16 cellular contexts compared by ENCODE assay signal in genomic region chr5:17024686-17025180, GRCh38.
DNase-seq lines count a peak whose midpoint lies in the region; ATAC-seq, FAIRE-seq and TF ChIP-seq lines count a peak whose summit lies in the region.
"Had no signal": no experiment of that assay in that cellular context is flagged by ENCODE, and none has a peak within 500 bp of the region (broad histone marks: within the 10 kb centered on the region; RNA-seq: fewer than 3 reads in every experiment).

No MANE protein-coding gene starts in this region.

- BruUV-seq in endothelial cell of umbilical vein (replicated peaks; lab: Mats Ljungman, UMichigan) = no TSS peak

- H3K9me1 ChIP-seq in endothelial cell of umbilical vein (replicated peaks; ENCODE audit: control insufficient read depth, extremely low read depth, insufficient read depth, low read length) = no peaks in the 10 kb centered on the region

- no peak for ATAC-seq in activated CD8-positive, alpha-beta T cell treated with anti-CD3 and anti-CD28 coated beads, Interleukin-2, amount 10 ng/mL, durations not matched to agents 7 days and 5 days
- ATAC-seq in HG02840 (IDR thresholded peaks at IDR 0.05; ENCODE audit: low FRiP score, unreplicated experiment) = no peak
- ATAC-seq: stimulated activated naive B cell treated with anti-CD40 and anti-IgM and Interleukin-4, amounts not matched to agents 10 μg/mL and 1 μg/mL and 100 μg/mL, for 72 hours had no signal

- H3K4me3 Mint-ChIP-seq in activated T-helper 2 cell treated with anti-CD3 and anti-CD28 coated beads, Interferon-gamma antibody, Interleukin-2, Interleukin-4, amounts not matched to agents 10 μg/mL and 5 μg/mL and 100 μg/mL, durations not matched to agents 14 hours and 24 hours and 36 hours (ENCODE audit: low read depth) = no peak overlapping the region
- no peak overlapping the region for H3K4me3 Mint-ChIP-seq in activated CD8-positive, alpha-beta T cell treated with anti-CD3 and anti-CD28 coated beads, Interleukin-2, amount 10 ng/mL, durations not matched to agents 7 days and 5 days
- H3K4me3 Mint-ChIP-seq: activated naive CD4-positive, alpha-beta T cell treated with anti-CD3 and anti-CD28 coated beads, Interleukin-2, amount 50 U/mL, for 24 hours; immature natural killer cell; stimulated activated naive B cell treated with anti-CD40 and anti-IgM and Interleukin-4, amounts not matched to agents 10 μg/mL and 1 μg/mL and 100 μg/mL, for 72 hours had no signal

- no peaks in the 10 kb centered on the region for H3K36me3 Mint-ChIP-seq in activated T-helper 2 cell treated with anti-CD3 and anti-CD28 coated beads, Interferon-gamma antibody, Interleukin-2, Interleukin-4, amounts not matched to agents 10 μg/mL and 5 μg/mL and 100 μg/mL, durations not matched to agents 14 hours and 24 hours and 36 hours (ENCODE audit: low read depth)
- no peaks in the 10 kb centered on the region for H3K36me3 Mint-ChIP-seq in activated CD8-positive, alpha-beta T cell treated with anti-CD3 and anti-CD28 coated beads, Interleukin-2, amount 10 ng/mL, durations not matched to agents 7 days and 5 days (ENCODE audit: low read depth)
- H3K36me3 Mint-ChIP-seq: activated naive CD4-positive, alpha-beta T cell treated with anti-CD3 and anti-CD28 coated beads, Interleukin-2, amount 50 U/mL, for 24 hours; immature natural killer cell; stimulated activated naive B cell treated with anti-CD40 and anti-IgM and Interleukin-4, amounts not matched to agents 10 μg/mL and 1 μg/mL and 100 μg/mL, for 72 hours had no signal

- no peaks in the 10 kb centered on the region for H3K4me1 Mint-ChIP-seq in activated T-helper 2 cell treated with anti-CD3 and anti-CD28 coated beads, Interferon-gamma antibody, Interleukin-2, Interleukin-4, amounts not matched to agents 10 μg/mL and 5 μg/mL and 100 μg/mL, durations not matched to agents 14 hours and 24 hours and 36 hours (ENCODE audit: low read depth)
- H3K4me1 Mint-ChIP-seq in activated CD8-positive, alpha-beta T cell treated with anti-CD3 and anti-CD28 coated beads, Interleukin-2, amount 10 ng/mL, durations not matched to agents 7 days and 5 days (ENCODE audit: low read depth) = no peaks in the 10 kb centered on the region
- H3K4me1 Mint-ChIP-seq: activated naive CD4-positive, alpha-beta T cell treated with anti-CD3 and anti-CD28 coated beads, Interleukin-2, amount 50 U/mL, for 24 hours; immature natural killer cell; stimulated activated naive B cell treated with anti-CD40 and anti-IgM and Interleukin-4, amounts not matched to agents 10 μg/mL and 1 μg/mL and 100 μg/mL, for 72 hours had no signal

- H3K4me2 ChIP-seq in endothelial cell of umbilical vein (ENCODE audit: insufficient read depth, low read length) = no peak overlapping the region

- H3K9me3 ChIP-seq in endothelial cell of umbilical vein (replicated peaks; ENCODE audit: control insufficient read depth, insufficient read depth, low read length) (no peaks in the 10 kb centered on the region), neuron (ENCODE audit: low read length) (no peaks in the 10 kb centered on the region), uterus (no peaks in the 10 kb centered on the region)
- H3K9me3 ChIP-seq: neutrophil had no signal

- TF ChIP-seq POLR2A in endothelial cell of umbilical vein (IDR thresholded peaks at IDR 0.05; ENCODE audit: low read depth, low read length) = no peak
- TF ChIP-seq POLR2A in uterus (IDR thresholded peaks at IDR 0.05) = no peak

- FAIRE-seq in RCC 7860 (lab: Jason Lieb, UNC) (peak; percentile 74), endothelial cell of umbilical vein (lab: Jason Lieb, UNC) (no peak)
- FAIRE-seq: GM12891 had no signal

- no peak overlapping the region for H3K9ac ChIP-seq in endothelial cell of umbilical vein (replicated peaks; ENCODE audit: extremely low read depth, insufficient read depth, low read length)

- intact Hi-C loops in endothelial cell of umbilical vein (cut with micrococcal nuclease) = no loop called here
- intact Hi-C loops in uterus (cut with DNase I; ENCODE audit: low total_unique reads) = no loop called here
- intact Hi-C loops in activated T-helper 2 cell treated with anti-CD3 and anti-CD28 coated beads, Interferon-gamma antibody, Interleukin-2, Interleukin-4, amounts not matched to agents 10 μg/mL and 5 μg/mL and 100 μg/mL, durations not matched to agents 14 hours and 24 hours and 36 hours (cut with micrococcal nuclease) = no loop called here

- peaks cover 14% of the 10 kb centered on the region for H3K4me1 ChIP-seq in endothelial cell of umbilical vein (ENCODE audit: control insufficient read depth, extremely low read depth, insufficient read depth, low read length)
- H3K4me1 ChIP-seq in neuron (ENCODE audit: insufficient read depth, low read length) = no peaks in the 10 kb centered on the region
- H3K4me1 ChIP-seq in uterus = no peaks in the 10 kb centered on the region

- H3K9me3 Mint-ChIP-seq in activated T-helper 2 cell treated with anti-CD3 and anti-CD28 coated beads, Interferon-gamma antibody, Interleukin-2, Interleukin-4, amounts not matched to agents 10 μg/mL and 5 μg/mL and 100 μg/mL, durations not matched to agents 14 hours and 24 hours and 36 hours = no peaks in the 10 kb centered on the region
- H3K9me3 Mint-ChIP-seq in activated CD8-positive, alpha-beta T cell treated with anti-CD3 and anti-CD28 coated beads, Interleukin-2, amount 10 ng/mL, durations not matched to agents 7 days and 5 days (ENCODE audit: insufficient read depth) = no peaks in the 10 kb centered on the region
- H3K9me3 Mint-ChIP-seq: activated naive CD4-positive, alpha-beta T cell treated with anti-CD3 and anti-CD28 coated beads, Interleukin-2, amount 50 U/mL, for 24 hours; stimulated activated naive B cell treated with anti-CD40 and anti-IgM and Interleukin-4, amounts not matched to agents 10 μg/mL and 1 μg/mL and 100 μg/mL, for 72 hours had no signal

- no peaks in the 10 kb centered on the region for H3K36me3 ChIP-seq in endothelial cell of umbilical vein (ENCODE audit: control insufficient read depth in 2 of 2, extremely low read depth in 1 of 2, insufficient read depth in 2 of 2, low read length in 2 of 2)
- no peaks in the 10 kb centered on the region for H3K36me3 ChIP-seq in neuron (ENCODE audit: insufficient read depth, low read length)
- no peaks in the 10 kb centered on the region for H3K36me3 ChIP-seq in uterus
- H3K36me3 ChIP-seq: neutrophil had no signal

- POLR2A ChIA-PET in endothelial cell of umbilical vein (lab: Charles Lee) = no interaction called here
- POLR2A ChIA-PET in activated CD8-positive, alpha-beta T cell treated with anti-CD3 and anti-CD28 coated beads, Interleukin-2, amount 10 ng/mL, durations not matched to agents 7 days and 5 days (lab: Charles Lee) = no interaction called here

- no peaks in the 10 kb centered on the region for H3K27me3 ChIP-seq in endothelial cell of umbilical vein (ENCODE audit: control insufficient read depth in 2 of 2, insufficient read depth in 2 of 2, low read length in 2 of 2)
- no peaks in the 10 kb centered on the region for H3K27me3 ChIP-seq in neuron (ENCODE audit: insufficient read depth, low read length)
- H3K27me3 ChIP-seq in uterus = no peaks in the 10 kb centered on the region
- H3K27me3 ChIP-seq: neutrophil had no signal

- no peaks in the 10 kb centered on the region for H4K20me1 ChIP-seq in endothelial cell of umbilical vein (replicated peaks; ENCODE audit: control insufficient read depth, extremely low read depth, insufficient read depth, low read length)

- TF ChIP-seq CTCF in endothelial cell of umbilical vein (IDR thresholded peaks at IDR 0.05; ENCODE audit: extremely low read depth in 1 of 2, insufficient read depth in 1 of 2, low read depth in 1 of 2, low read length in 2 of 2) (no peak), uterus (IDR thresholded peaks at IDR 0.05) (no peak)

- H3K27ac Mint-ChIP-seq in activated T-helper 2 cell treated with anti-CD3 and anti-CD28 coated beads, Interferon-gamma antibody, Interleukin-2, Interleukin-4, amounts not matched to agents 10 μg/mL and 5 μg/mL and 100 μg/mL, durations not matched to agents 14 hours and 24 hours and 36 hours = no peak overlapping the region
- no peak overlapping the region for H3K27ac Mint-ChIP-seq in activated CD8-positive, alpha-beta T cell treated with anti-CD3 and anti-CD28 coated beads, Interleukin-2, amount 10 ng/mL, durations not matched to agents 7 days and 5 days
- H3K27ac Mint-ChIP-seq: activated naive CD4-positive, alpha-beta T cell treated with anti-CD3 and anti-CD28 coated beads, Interleukin-2, amount 50 U/mL, for 24 hours; immature natural killer cell; stimulated activated naive B cell treated with anti-CD40 and anti-IgM and Interleukin-4, amounts not matched to agents 10 μg/mL and 1 μg/mL and 100 μg/mL, for 72 hours had no signal

- H2AFZ ChIP-seq in endothelial cell of umbilical vein (ENCODE audit: low read depth, low read length) (peak overlapping the region; percentile 31), neuron (ENCODE audit: low read depth, low read length) (peak overlapping the region; percentile 46)

- no peak overlapping the region for H3K27ac ChIP-seq in endothelial cell of umbilical vein (ENCODE audit: insufficient read depth, low read depth, low read length)
- no peak overlapping the region for H3K27ac ChIP-seq in uterus
- H3K27ac ChIP-seq: neutrophil had no signal

- H3K79me2 ChIP-seq in endothelial cell of umbilical vein (ENCODE audit: control insufficient read depth, insufficient read depth, low read length) = no peaks in the 10 kb centered on the region

- dilution Hi-C loops in endothelial cell of umbilical vein (cut with MboI; ENCODE audit: extremely low pct_ligation_motif_present, low sequenced_read_pairs) = no loop called here

- no peaks in the 10 kb centered on the region for H3K27me3 Mint-ChIP-seq in activated T-helper 2 cell treated with anti-CD3 and anti-CD28 coated beads, Interferon-gamma antibody, Interleukin-2, Interleukin-4, amounts not matched to agents 10 μg/mL and 5 μg/mL and 100 μg/mL, durations not matched to agents 14 hours and 24 hours and 36 hours (ENCODE audit: low read depth)
- H3K27me3 Mint-ChIP-seq in activated CD8-positive, alpha-beta T cell treated with anti-CD3 and anti-CD28 coated beads, Interleukin-2, amount 10 ng/mL, durations not matched to agents 7 days and 5 days (ENCODE audit: low read depth) = no peaks in the 10 kb centered on the region
- H3K27me3 Mint-ChIP-seq: activated naive CD4-positive, alpha-beta T cell treated with anti-CD3 and anti-CD28 coated beads, Interleukin-2, amount 50 U/mL, for 24 hours; stimulated activated naive B cell treated with anti-CD40 and anti-IgM and Interleukin-4, amounts not matched to agents 10 μg/mL and 1 μg/mL and 100 μg/mL, for 72 hours had no signal

- no peak overlapping the region for H3K4me3 ChIP-seq in endothelial cell of umbilical vein (replicated peaks in 1 of 3; ENCODE audit: insufficient read depth in 1 of 3, low read depth in 1 of 3, low read length in 3 of 3)
- H3K4me3 ChIP-seq in neuron (ENCODE audit: low read length) = no peak overlapping the region
- H3K4me3 ChIP-seq in uterus = no peak overlapping the region

- DNase-seq in ELF-1 (ENCODE audit: low read depth, low spot score) (peak; percentile 77), RCC 7860 (ENCODE audit: low spot score) (peak; percentile 64), endothelial cell of umbilical vein (ENCODE audit: low read depth, low spot score) (peak; percentile 24), uterus (no peak)
- DNase-seq in activated T-helper 2 cell treated with anti-CD3 and anti-CD28 coated beads, Interferon-gamma antibody, Interleukin-2, Interleukin-4, amounts not matched to agents 10 μg/mL and 5 μg/mL and 100 μg/mL, durations not matched to agents 14 hours and 24 hours and 36 hours (ENCODE audit: low spot score) = no peak
- DNase-seq in activated CD8-positive, alpha-beta T cell treated with anti-CD3 and anti-CD28 coated beads, Interleukin-2, amount 10 ng/mL, durations not matched to agents 7 days and 5 days = no peak
- DNase-seq: COR-L47; effector memory CD4-positive, alpha-beta T cell; immature natural killer cell; NCI-H2029; stimulated activated naive B cell treated with anti-CD40 and anti-IgM and Interleukin-4, amounts not matched to agents 10 μg/mL and 1 μg/mL and 100 μg/mL, for 72 hours had no signal

- CTCF ChIA-PET in endothelial cell of umbilical vein (lab: Charles Lee) = interaction anchor here (0.7 to 1.0 kb wide), 2 partner anchors 11 to 344 kb away, joined by 3 read pairs; no protein-coding TSS in a partner anchor
- CTCF ChIA-PET in activated CD8-positive, alpha-beta T cell treated with anti-CD3 and anti-CD28 coated beads, Interleukin-2, amount 10 ng/mL, durations not matched to agents 7 days and 5 days (lab: Charles Lee) = no interaction called here

Comparison
In these comparisons a context has a peak if more than half of its experiments do, and no peak if none do; other contexts are left out.
1. DNase-seq: peak in ELF-1 (single experiment), RCC 7860 (single experiment) and endothelial cell of umbilical vein (single experiment); none in uterus (0 of 2), activated T-helper 2 cell treated with anti-CD3 and anti-CD28 coated beads, Interferon-gamma antibody, Interleukin-2, Interleukin-4, amounts not matched to agents 10 μg/mL and 5 μg/mL and 100 μg/mL, durations not matched to agents 14 hours and 24 hours and 36 hours (single experiment) and activated CD8-positive, alpha-beta T cell treated with anti-CD3 and anti-CD28 coated beads, Interleukin-2, amount 10 ng/mL, durations not matched to agents 7 days and 5 days (single experiment).